Comparison of ENCODE assay signal across 6 cellular contexts in the genomic region with DNA sequence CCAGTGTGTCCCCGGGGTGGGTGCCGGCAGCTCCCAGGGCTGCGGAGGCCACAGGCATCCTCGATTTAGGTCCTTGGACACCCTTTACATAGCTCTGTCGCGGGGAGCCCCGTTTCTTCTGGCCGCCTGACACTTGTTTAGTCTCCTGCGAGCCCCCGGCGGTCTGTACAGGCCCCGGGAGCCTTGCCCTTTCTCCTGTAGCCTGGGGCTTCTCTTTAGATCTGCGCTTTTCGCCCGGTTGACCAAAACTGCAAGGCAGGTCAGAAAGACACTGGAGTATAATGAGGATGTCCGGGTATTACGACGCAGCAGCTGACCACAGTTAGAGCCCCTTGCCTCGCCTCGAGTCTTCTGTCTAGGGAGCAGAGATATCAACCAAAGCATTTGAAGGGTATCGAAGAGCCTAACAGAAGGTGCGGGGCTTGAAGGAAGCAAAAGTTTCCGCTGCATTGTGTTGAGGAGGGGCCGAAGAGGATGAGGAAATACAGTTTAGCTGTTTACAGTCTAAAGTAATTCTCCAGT. TPM values are rescaled to one million over a fixed set of nuclear protein-coding genes. Genes with fewer than 3 reads are reported as not detected.
DNase-seq lines count a peak whose midpoint lies in the region; ATAC-seq and TF ChIP-seq lines count a peak whose summit lies in the region.

No MANE protein-coding gene starts in this region.

- H3K27ac ChIP-seq in A673 (ENCODE audit: low read depth, low read length, poor library complexity, severe bottlenecking): peak overlapping the region; percentile 84

- peaks cover 28% of the 10 kb centered on the region for H3K36me3 Mint-ChIP-seq in activated T-helper 1 cell treated with anti-CD3 and anti-CD28 coated beads, Interleukin-12 subunit alpha, Interleukin-12 subunit beta, Interleukin-2, Interleukin-4 antibody, amounts not matched to agents 30 ng/mL and 10 ng/mL and 1 ng/mL, durations not matched to agents 14 hours and 24 hours and 36 hours (ENCODE audit: low read depth)

- TSS peak; percentile 49 for BruUV-seq in A673 (replicated peaks; lab: Mats Ljungman, UMichigan)

- CTCF ChIA-PET in A673 (lab: Charles Lee): no interaction called here

- no peaks in the 10 kb centered on the region for H3K9me3 ChIP-seq in A673 (ENCODE audit: low read depth, low read length, poor library complexity, severe bottlenecking)

- H3K4me3 ChIP-seq in A673 (ENCODE audit: low read depth, low read length, poor library complexity, severe bottlenecking): peak overlapping the region; percentile 77

- intact Hi-C loops in A673 (cut with micrococcal nuclease; ENCODE audit: unreplicated experiment): no loop called here
- intact Hi-C loops in activated T-helper 1 cell treated with anti-CD3 and anti-CD28 coated beads, Interleukin-12 subunit alpha, Interleukin-12 subunit beta, Interleukin-2, Interleukin-4 antibody, amounts not matched to agents 30 ng/mL and 10 ng/mL and 1 ng/mL, durations not matched to agents 14 hours and 24 hours and 36 hours (cut with micrococcal nuclease): loop anchor here (1.0 to 5.0 kb wide), 4 partner anchors 44 to 154 kb away; partner anchors contain the start of gene VBP1

- H3K4me1 Mint-ChIP-seq in activated T-helper 1 cell treated with anti-CD3 and anti-CD28 coated beads, Interleukin-12 subunit alpha, Interleukin-12 subunit beta, Interleukin-2, Interleukin-4 antibody, amounts not matched to agents 30 ng/mL and 10 ng/mL and 1 ng/mL, durations not matched to agents 14 hours and 24 hours and 36 hours (ENCODE audit: low read depth): peaks cover 50% of the 10 kb centered on the region

- POLR2A ChIA-PET in A673 (lab: Charles Lee; ENCODE audit: low non-redundant PET): no interaction called here

- no peaks in the 10 kb centered on the region for H3K27me3 ChIP-seq in A673 (replicated peaks; ENCODE audit: insufficient read depth, low read depth, low read length, poor library complexity)

- no peaks in the 10 kb centered on the region for H3K9me3 Mint-ChIP-seq in activated T-helper 1 cell treated with anti-CD3 and anti-CD28 coated beads, Interleukin-12 subunit alpha, Interleukin-12 subunit beta, Interleukin-2, Interleukin-4 antibody, amounts not matched to agents 30 ng/mL and 10 ng/mL and 1 ng/mL, durations not matched to agents 14 hours and 24 hours and 36 hours

- H3K36me3 ChIP-seq in A673 (ENCODE audit: insufficient read depth, low read length, poor library complexity, severe bottlenecking): peaks cover 16% of the 10 kb centered on the region

- peak overlapping the region; percentile 93 for H3K27ac Mint-ChIP-seq in activated T-helper 1 cell treated with anti-CD3 and anti-CD28 coated beads, Interleukin-12 subunit alpha, Interleukin-12 subunit beta, Interleukin-2, Interleukin-4 antibody, amounts not matched to agents 30 ng/mL and 10 ng/mL and 1 ng/mL, durations not matched to agents 14 hours and 24 hours and 36 hours

- peaks cover 9% of the 10 kb centered on the region for H3K4me1 ChIP-seq in A673 (ENCODE audit: insufficient read depth, low read length, poor library complexity, severe bottlenecking)

- ATAC-seq in GM21717 (IDR thresholded peaks at IDR 0.05; ENCODE audit: unreplicated experiment): peak; percentile 7

- H3K27me3 Mint-ChIP-seq in activated T-helper 1 cell treated with anti-CD3 and anti-CD28 coated beads, Interleukin-12 subunit alpha, Interleukin-12 subunit beta, Interleukin-2, Interleukin-4 antibody, amounts not matched to agents 30 ng/mL and 10 ng/mL and 1 ng/mL, durations not matched to agents 14 hours and 24 hours and 36 hours (ENCODE audit: insufficient read depth): no peaks in the 10 kb centered on the region

- H3K4me3 Mint-ChIP-seq in activated T-helper 1 cell treated with anti-CD3 and anti-CD28 coated beads, Interleukin-12 subunit alpha, Interleukin-12 subunit beta, Interleukin-2, Interleukin-4 antibody, amounts not matched to agents 30 ng/mL and 10 ng/mL and 1 ng/mL, durations not matched to agents 14 hours and 24 hours and 36 hours: peak overlapping the region; percentile 95

- DNase-seq in A673 (ENCODE audit: low spot score): peak; percentile 1
- DNase-seq in activated T-helper 1 cell treated with anti-CD3 and anti-CD28 coated beads, Interleukin-12 subunit alpha, Interleukin-12 subunit beta, Interleukin-2, Interleukin-4 antibody, amounts not matched to agents 30 ng/mL and 10 ng/mL and 1 ng/mL, durations not matched to agents 14 hours and 24 hours and 36 hours (ENCODE audit: low spot score): no peak
- peak; percentile 9 for DNase-seq in medulla oblongata (ENCODE audit: extremely low spot score)
- DNase-seq in SW 1271 (lab: John Stamatoyannopoulos, UW): no peak
- no peak for DNase-seq in hippocampal formation (lab: John Stamatoyannopoulos, UW)

- TF ChIP-seq CTCF in A673 (conservative IDR thresholded peaks at IDR 0.05; ENCODE audit: low read depth, low read length): no peak

RNA-seq across cellular contexts. Expression of gene BRCC3, which starts 0.4 kb away (rescaled TPM):
- total RNA-seq in A673 (2021): 25.7 TPM in 2 replicates
- total RNA-seq in activated T-helper 1 cell treated with anti-CD3 and anti-CD28 coated beads, Interleukin-12 subunit alpha, Interleukin-12 subunit beta, Interleukin-2, Interleukin-4 antibody, amounts not matched to agents 30 ng/mL and 10 ng/mL and 1 ng/mL, durations not matched to agents 14 hours and 24 hours and 36 hours: 28.9 and 30.5 TPM in 2 replicates

RNA-seq across cellular contexts. Expression of gene CMC4, which starts 0.8 kb away (rescaled TPM):
- 5.9 and 6.4 TPM in 2 replicates for total RNA-seq in A673 (2021)
- 1.3 and 3.0 TPM in 2 replicates for total RNA-seq in activated T-helper 1 cell treated with anti-CD3 and anti-CD28 coated beads, Interleukin-12 subunit alpha, Interleukin-12 subunit beta, Interleukin-2, Interleukin-4 antibody, amounts not matched to agents 30 ng/mL and 10 ng/mL and 1 ng/mL, durations not matched to agents 14 hours and 24 hours and 36 hours

RNA-seq across cellular contexts. Expression of gene MTCP1, which starts 0.8 kb away (rescaled TPM):
- 19.8 and 21.0 TPM in 2 replicates for total RNA-seq in A673 (2021)
- 9.1 and 12.7 TPM in 2 replicates for total RNA-seq in activated T-helper 1 cell treated with anti-CD3 and anti-CD28 coated beads, Interleukin-12 subunit alpha, Interleukin-12 subunit beta, Interleukin-2, Interleukin-4 antibody, amounts not matched to agents 30 ng/mL and 10 ng/mL and 1 ng/mL, durations not matched to agents 14 hours and 24 hours and 36 hours

RNA-seq across cellular contexts. Expression of gene FUNDC2, which starts 45.1 kb away (rescaled TPM):
- total RNA-seq in A673 (2021): 78.1 and 84.6 TPM in 2 replicates
- 74.1 and 79.1 TPM in 2 replicates for total RNA-seq in activated T-helper 1 cell treated with anti-CD3 and anti-CD28 coated beads, Interleukin-12 subunit alpha, Interleukin-12 subunit beta, Interleukin-2, Interleukin-4 antibody, amounts not matched to agents 30 ng/mL and 10 ng/mL and 1 ng/mL, durations not matched to agents 14 hours and 24 hours and 36 hours

RNA-seq across cellular contexts. Expression of gene F8, which starts 49.2 kb away (rescaled TPM):
- total RNA-seq in A673 (2021): 1.1 and 1.9 TPM in 2 replicates
- 2.7 and 2.9 TPM in 2 replicates for total RNA-seq in activated T-helper 1 cell treated with anti-CD3 and anti-CD28 coated beads, Interleukin-12 subunit alpha, Interleukin-12 subunit beta, Interleukin-2, Interleukin-4 antibody, amounts not matched to agents 30 ng/mL and 10 ng/mL and 1 ng/mL, durations not matched to agents 14 hours and 24 hours and 36 hours

Comparison
In these comparisons a context has a peak if more than half of its experiments do, and no peak if none do; other contexts are left out.
1. DNase-seq: peak in A673 (single experiment) and medulla oblongata (single experiment); none in activated T-helper 1 cell treated with anti-CD3 and anti-CD28 coated beads, Interleukin-12 subunit alpha, Interleukin-12 subunit beta, Interleukin-2, Interleukin-4 antibody, amounts not matched to agents 30 ng/mL and 10 ng/mL and 1 ng/mL, durations not matched to agents 14 hours and 24 hours and 36 hours (single experiment), SW 1271 (0 of 2) and hippocampal formation (0 of 2).